23 cellular contexts compared by ENCODE assay signal in genomic region chr11:131686836-131687235, GRCh38.
"Had no signal": no experiment of that assay in that cellular context is flagged by ENCODE, and none has a peak within 500 bp of the region (broad histone marks: within the 10 kb centered on the region; RNA-seq: fewer than 3 reads in every experiment).

No MANE protein-coding gene starts in this region.

- H3K9me3 ChIP-seq: esophagus muscularis mucosa, gastroesophageal sphincter, heart left ventricle, lower lobe of right lung, neutrophil, suprapubic skin, transverse colon had no signal

- DNase-seq: caudate nucleus; cerebellar nuclear complex; effector CD8-positive, alpha-beta T cell; foreskin keratinocyte; heart left ventricle; left cardiac atrium; left ventricle myocardium superior; lower lobe of right lung; natural killer cell; stimulated activated CD4-positive, alpha-beta T cell treated with anti-CD3 and anti-CD28 coated beads, Interleukin-12 subunit alpha, Interleukin-12 subunit beta, amount 100 ng/mL, for 4 hours; stimulated activated CD4-positive, alpha-beta T cell treated with anti-CD3 and anti-CD28 coated beads, Interleukin-1b, Interleukin-23, amount 100 ng/mL, for 48 hours; stimulated activated CD4-positive, alpha-beta T cell treated with anti-CD3 and anti-CD28 coated beads, Interleukin-4, amount 100 ng/mL, for 1 hour; stimulated activated CD8-positive, alpha-beta memory T cell treated with anti-CD3 and anti-CD28 coated beads, Interleukin-4, amount 100 ng/mL, for 48 hours; stimulated activated naive CD4-positive, alpha-beta T cell; stimulated activated naive CD8-positive, alpha-beta T cell treated with anti-CD3 and anti-CD28 coated beads, Interleukin-15, amount 100 ng/mL, for 72 hours; transverse colon had no signal

- H3K27me3 ChIP-seq: dorsolateral prefrontal cortex had no signal

- H2AFZ ChIP-seq: hepatocyte had no signal

- H3K36me3 ChIP-seq: esophagus muscularis mucosa, gastroesophageal sphincter, heart left ventricle, lower lobe of right lung, neutrophil, suprapubic skin, transverse colon had no signal

- H3K4me3 ChIP-seq: esophagus muscularis mucosa, gastroesophageal sphincter, heart left ventricle, hepatocyte, lower lobe of right lung, smooth muscle cell, suprapubic skin, transverse colon had no signal

- H3K79me2 ChIP-seq: hepatocyte had no signal

- H3K27ac ChIP-seq: esophagus muscularis mucosa, foreskin keratinocyte, gastroesophageal sphincter, heart left ventricle, hepatocyte, lower lobe of right lung, neutrophil, suprapubic skin, transverse colon had no signal

- H3K4me2 ChIP-seq: hepatocyte, smooth muscle cell had no signal

- H3K4me1 ChIP-seq: foreskin keratinocyte, lower lobe of right lung had no signal
